Comparison of ENCODE assay signal across 14 cellular contexts in genomic region chr21:34814529-34814951, GRCh38.
DNase-seq lines count a peak whose midpoint lies in the region; ATAC-seq and TF ChIP-seq lines count a peak whose summit lies in the region.
"Had no signal": no experiment of that assay in that cellular context is flagged by ENCODE, and none has a peak within 500 bp of the region (broad histone marks: within the 10 kb centered on the region; RNA-seq: fewer than 3 reads in every experiment).

No MANE protein-coding gene starts in this region.

- H3K4me1 ChIP-seq in HEK293 (ENCODE audit: control insufficient read depth, insufficient read depth, low read length) (peaks cover 15% of the 10 kb centered on the region), uterus (no peaks in the 10 kb centered on the region)

- no peaks in the 10 kb centered on the region; the same call in 1 of the 2 replicates for H3K9me3 ChIP-seq in AG04450 (ENCODE audit: control insufficient read depth, insufficient read depth, low read length)
- no peaks in the 10 kb centered on the region for H3K9me3 ChIP-seq in HEK293 (ENCODE audit: control insufficient read depth, insufficient read depth, low read depth, low read length)
- H3K9me3 ChIP-seq in uterus = no peaks in the 10 kb centered on the region
- H3K9me3 ChIP-seq: psoas muscle had no signal

- H3K4me3 Mint-ChIP-seq in T-helper 2 cell treated with Interferon-gamma antibody and Interleukin-4, amounts not matched to agents 5 μg/mL and 100 μg/mL, for 36 hours = no peak overlapping the region

- no peaks in the 10 kb centered on the region for H3K9me3 Mint-ChIP-seq in T-helper 2 cell treated with Interferon-gamma antibody and Interleukin-4, amounts not matched to agents 5 μg/mL and 100 μg/mL, for 36 hours

- ATAC-seq in HG02759 (IDR thresholded peaks at IDR 0.05; ENCODE audit: unreplicated experiment) (no peak), GM21423 (IDR thresholded peaks at IDR 0.05; ENCODE audit: unreplicated experiment) (no peak)
- ATAC-seq: psoas muscle had no signal

- H3K27ac ChIP-seq in AG04450 (ENCODE audit: low read depth, low read length) = peak overlapping the region; percentile 99
- H3K27ac ChIP-seq in HEK293 (ENCODE audit: extremely low read depth, low read depth, low read length) = no peak overlapping the region
- no peak overlapping the region for H3K27ac ChIP-seq in uterus
- H3K27ac ChIP-seq: psoas muscle had no signal

- no peaks in the 10 kb centered on the region for H3K27me3 ChIP-seq in AG04450 (ENCODE audit: control insufficient read depth, insufficient read depth, low read length)
- no peaks in the 10 kb centered on the region for H3K27me3 ChIP-seq in uterus

- intact Hi-C loops in uterus (cut with DNase I; ENCODE audit: low total_unique reads) = no loop called here

- CTCF ChIA-PET in AG04450 (lab: Charles Lee) (interaction anchor here (3.5 kb wide), 1 partner anchor 69 kb away, joined by 14 read pairs; no protein-coding TSS in a partner anchor), HEK293 (lab: Yijun Ruan, JAX) (interaction anchor here (0.7 to 1.3 kb wide), 4 partner anchors 9 to 187 kb away, joined by 3 to 4 read pairs (median 3); no protein-coding TSS in a partner anchor)

- DNase-seq in AG04450 (ENCODE audit: low read depth, low spot score) (no peak), amniotic epithelial cell (ENCODE audit: low read depth) (peak; percentile 55), left kidney (ENCODE audit: low read depth, low spot score) (peak; percentile 52), uterus (no peak)
- no peak for DNase-seq in T-helper 2 cell treated with Interferon-gamma antibody and Interleukin-4, amounts not matched to agents 5 μg/mL and 100 μg/mL, for 36 hours (ENCODE audit: low spot score)
- DNase-seq: activated CD4-positive, alpha-beta T cell treated with anti-CD3 and anti-CD28 coated beads, Interleukin-2, amount 50 U/mL, for 4 hours; amygdala; NCI-H1694; psoas muscle; stimulated activated CD4-positive, alpha-beta T cell treated with anti-CD3 and anti-CD28 coated beads, Interleukin-12 subunit alpha, Interleukin-12 subunit beta, amount 100 ng/mL, for 4 hours; stimulated activated naive CD4-positive, alpha-beta T cell treated with Interleukin-2 at 50 U/mL for 16 hours had no signal

- TF ChIP-seq CTCF in AG04450 (IDR thresholded peaks at IDR 0.05; ENCODE audit: low read depth, low read length) (no peak), HEK293 (tag by site-specific recombination; IDR thresholded peaks at IDR 0.05) (no peak), uterus (IDR thresholded peaks at IDR 0.05) (no peak)

- H3K27me3 Mint-ChIP-seq in T-helper 2 cell treated with Interferon-gamma antibody and Interleukin-4, amounts not matched to agents 5 μg/mL and 100 μg/mL, for 36 hours (ENCODE audit: low read depth) = no peaks in the 10 kb centered on the region

- H3K4me3 ChIP-seq in AG04450 (ENCODE audit: low read depth, low read length) = no peak overlapping the region
- no peak overlapping the region for H3K4me3 ChIP-seq in HEK293 (ENCODE audit: low read depth, low read length)
- no peak overlapping the region for H3K4me3 ChIP-seq in uterus
- H3K4me3 ChIP-seq: psoas muscle had no signal

- H3K4me1 Mint-ChIP-seq in T-helper 2 cell treated with Interferon-gamma antibody and Interleukin-4, amounts not matched to agents 5 μg/mL and 100 μg/mL, for 36 hours (ENCODE audit: low read depth) = peaks cover 41% of the 10 kb centered on the region

- peaks cover 70% of the 10 kb centered on the region for H3K36me3 Mint-ChIP-seq in T-helper 2 cell treated with Interferon-gamma antibody and Interleukin-4, amounts not matched to agents 5 μg/mL and 100 μg/mL, for 36 hours (ENCODE audit: low read depth)

- no peak for TF ChIP-seq POLR2A in uterus (IDR thresholded peaks at IDR 0.05)

- POLR2A ChIA-PET in AG04450 (lab: Yijun Ruan, JAX) (no interaction called here), HEK293 (lab: Yijun Ruan, JAX) (interaction anchor here (0.5 to 1.4 kb wide), 2 partner anchors 11 to 73 kb away, joined by 3 read pairs; no protein-coding TSS in a partner anchor)

- H3K27ac Mint-ChIP-seq in T-helper 2 cell treated with Interferon-gamma antibody and Interleukin-4, amounts not matched to agents 5 μg/mL and 100 μg/mL, for 36 hours = no peak overlapping the region

- no peaks in the 10 kb centered on the region for H3K36me3 ChIP-seq in HEK293 (ENCODE audit: control insufficient read depth in 2 of 2, insufficient read depth in 1 of 2, low read length in 2 of 2)
- no peaks in the 10 kb centered on the region for H3K36me3 ChIP-seq in uterus

TF ChIP-seq in HEK293, 187 proteins besides CTCF, POLR2A, EP300 and RAD21:
- TF ChIP-seq ZNF416 (tag by site-specific recombination; IDR thresholded peaks at IDR 0.05) = no peak
- no peak for TF ChIP-seq GLI4 (tag by site-specific recombination; IDR thresholded peaks at IDR 0.05)
- no peak for TF ChIP-seq ZNF10 (tag by site-specific recombination; IDR thresholded peaks at IDR 0.05)
- TF ChIP-seq FEZF1 (tag by site-specific recombination; IDR thresholded peaks at IDR 0.05) = peak; percentile 76
- no peak for TF ChIP-seq ZNF18 (tag by site-specific recombination; IDR thresholded peaks at IDR 0.05)
- 0 out of 2 replicates have a peak, but pooled peaks have one; percentile 13 for TF ChIP-seq ZBTB44 (tag by site-specific recombination; IDR thresholded peaks at IDR 0.05)

Comparison
In these comparisons a context has a peak if more than half of its experiments do, and no peak if none do; other contexts are left out.
1. DNase-seq: peak in amniotic epithelial cell (single experiment) and left kidney (single experiment); none in AG04450 (single experiment), uterus (0 of 2) and T-helper 2 cell treated with Interferon-gamma antibody and Interleukin-4, amounts not matched to agents 5 μg/mL and 100 μg/mL, for 36 hours (single experiment).